In genomic region chrX:21837056-21837455, GRCh38 we compare ENCODE assay signal across 8 cellular contexts.
"Had no signal": no experiment of that assay in that cellular context is flagged by ENCODE, and none has a peak within 500 bp of the region (broad histone marks: within the 10 kb centered on the region; RNA-seq: fewer than 3 reads in every experiment).

No MANE protein-coding gene starts in this region.

- H3K4me3 ChIP-seq: dorsolateral prefrontal cortex, heart left ventricle, right lobe of liver had no signal

- H3K36me3 ChIP-seq: heart left ventricle, right lobe of liver had no signal

- H3K27me3 ChIP-seq: right lobe of liver had no signal

- ATAC-seq: activated CD4-positive, CD25-positive, alpha-beta regulatory T cell treated with anti-CD3 and anti-CD28 coated beads, Interleukin-2, amount 50 U/mL, for 24 hours; esophagus mucosa; heart left ventricle; right lobe of liver; stimulated activated naive B cell treated with anti-CD40 and anti-IgM and Interleukin-4, amounts not matched to agents 10 μg/mL and 1 μg/mL and 100 μg/mL, for 72 hours had no signal

- H3K4me1 ChIP-seq: right lobe of liver had no signal

- DNase-seq: activated naive CD4-positive, alpha-beta T cell treated with anti-CD3 and anti-CD28 coated beads, Interleukin-2, amount 50 U/mL, for 16 hours; activated T-cell treated with anti-CD3 and anti-CD28 coated beads, Interleukin-2, amount 50 U/mL, for 1 hour; heart left ventricle; right lobe of liver; stimulated activated naive B cell treated with anti-CD40 and anti-IgM and Interleukin-4, amounts not matched to agents 10 μg/mL and 1 μg/mL and 100 μg/mL, for 72 hours had no signal

- H3K27ac ChIP-seq: heart left ventricle, right lobe of liver had no signal

- H3K9me3 ChIP-seq: heart left ventricle, right lobe of liver had no signal
